In genomic region chr1:36223373-36223995, GRCh38 we compare ENCODE assay signal across 8 cellular contexts.
DNase-seq lines count a peak whose midpoint lies in the region; ATAC-seq and TF ChIP-seq lines count a peak whose summit lies in the region.

No MANE protein-coding gene starts in this region.

- H3K36me3 Mint-ChIP-seq in memory B cell: peaks cover 8% of the 10 kb centered on the region

- peak; percentile 61 for DNase-seq in DMS 273 (lab: John Stamatoyannopoulos, UW; ENCODE audit: unreplicated experiment)
- DNase-seq in SW480 (ENCODE audit: low spot score): peak; percentile 29
- no peak for DNase-seq in coronary artery (ENCODE audit: low spot score)
- peak in 1 of 2 donors; percentile 58 for DNase-seq in memory B cell (ENCODE audit: low spot score in 2 of 2)
- DNase-seq in stromal cell of bone marrow (ENCODE audit: low read depth): peak; percentile 58
- DNase-seq in retina: no peak

- peaks cover 22% of the 10 kb centered on the region for H3K4me1 Mint-ChIP-seq in memory B cell

- H3K27ac ChIP-seq in coronary artery: peak overlapping the region; percentile 88 to 93

- ATAC-seq in GM19324 (IDR thresholded peaks at IDR 0.05; ENCODE audit: low FRiP score, unreplicated experiment) (peak; percentile 25), HG03378 (IDR thresholded peaks at IDR 0.05; ENCODE audit: unreplicated experiment) (peak; percentile 17), memory B cell (ENCODE audit: low read depth) (peak; percentile 33)

- TF ChIP-seq CTCF in coronary artery (IDR thresholded peaks at IDR 0.05): no peak

- no peaks in the 10 kb centered on the region for H3K9me3 Mint-ChIP-seq in memory B cell

- H3K27ac Mint-ChIP-seq in memory B cell: peak overlapping the region; percentile 100

- peak overlapping the region; percentile 99 for H3K4me3 Mint-ChIP-seq in memory B cell

- H3K4me3 ChIP-seq in coronary artery: peak overlapping the region; percentile 78

- no peaks in the 10 kb centered on the region for H3K27me3 Mint-ChIP-seq in memory B cell

Comparison
In these comparisons a context has a peak if more than half of its experiments do, and no peak if none do; other contexts are left out.
1. DNase-seq: peak in DMS 273 (single experiment), SW480 (single experiment) and stromal cell of bone marrow (single experiment); none in coronary artery (single experiment) and retina (single experiment).
2. Peak in every context shown above with its lines, with median percentiles within 50 percentile points of each other: ATAC-seq.